In genomic region chr19:6227156-6227940, GRCh38 we compare ENCODE assay signal across 15 cellular contexts. TPM values are rescaled to one million over a fixed set of nuclear protein-coding genes. Genes with fewer than 3 reads are reported as not detected.
DNase-seq lines count a peak whose midpoint lies in the region; ATAC-seq, FAIRE-seq and TF ChIP-seq lines count a peak whose summit lies in the region.
"Had no signal": no experiment of that assay in that cellular context is flagged by ENCODE, and none has a peak within 500 bp of the region (broad histone marks: within the 10 kb centered on the region; RNA-seq: fewer than 3 reads in every experiment).

No MANE protein-coding gene starts in this region.

- no peak for TF ChIP-seq POLR2A in H1 (IDR thresholded peaks at IDR 0.05; ENCODE audit: control extremely low read depth in 1 of 2, low read depth in 2 of 2, low read length in 2 of 2)

- H3K56ac ChIP-seq in H1 (replicated peaks; ENCODE audit: insufficient read length, low read depth, low read length), result no peak overlapping the region

- H2AFZ ChIP-seq in GM23338, result no peak overlapping the region
- H2AFZ ChIP-seq in H1 (ENCODE audit: low read length), result no peak overlapping the region

- no peak for TF ChIP-seq RAD21 in H1 (IDR thresholded peaks at IDR 0.05 in 1 of 2, conservative IDR thresholded peaks at IDR 0.05 in 1 of 2; ENCODE audit: low read depth in 2 of 2, low read length in 2 of 2)

- peak overlapping the region; percentile 77; the same call in 1 of the 2 replicates for H3K27ac Mint-ChIP-seq in GM23338
- H3K27ac Mint-ChIP-seq in neural crest cell (ENCODE audit: unreplicated experiment), result peak overlapping the region; percentile 35
- H3K27ac Mint-ChIP-seq: B cell had no signal

- peak overlapping the region; percentile 24; the same call in 1 of the 2 replicates for H2BK5ac ChIP-seq in H1 (ENCODE audit: low read depth, low read length)

- H3K36me3 ChIP-seq in BE2C (peaks cover 43% of the 10 kb centered on the region), GM23338 (ENCODE audit: insufficient read depth) (no peaks in the 10 kb centered on the region; the same call in 1 of the 2 replicates), H1 (ENCODE audit: control insufficient read depth in 2 of 4, insufficient read depth in 4 of 4, low read length in 3 of 4) (peaks cover 7 to 19% (median 13%) of the 10 kb centered on the region in 4 experiments; a peak in 6 of 8 replicates)

- H4K20me1 ChIP-seq in GM23338 (replicated peaks; ENCODE audit: insufficient read depth), result peaks cover 16% of the 10 kb centered on the region
- H4K20me1 ChIP-seq in H1 (replicated peaks in 1 of 2; ENCODE audit: control insufficient read depth in 1 of 2, insufficient read depth in 2 of 2, low read length in 2 of 2), result peaks cover 15 to 31% of the 10 kb centered on the region in 2 experiments

- H3K79me2 ChIP-seq in GM23338 (replicated peaks; ENCODE audit: insufficient read depth) (peaks cover 41% of the 10 kb centered on the region), H1 (ENCODE audit: control insufficient read depth in 1 of 2, insufficient read depth in 2 of 2, low read length in 2 of 2) (peaks cover 0 to 30% of the 10 kb centered on the region in 2 experiments; a peak in 2 of 4 replicates)

- H2BK120ac ChIP-seq in H1 (replicated peaks; ENCODE audit: low read depth, low read length), result no peak overlapping the region

- WGBS in H1 (ENCODE audit: extremely low coverage in 1 of 2, insufficient coverage in 1 of 2, insufficient read length in 1 of 2, insufficient replicate concordance in 2 of 2, low coverage in 1 of 2, low lambda C conversion rate in 2 of 2, missing lambda C conversion rate in 1 of 2), 2 experiments, result 90% methylated on average over 27 of the region's 33 CpGs; no CpG with 5 or more reads in 1 of the 2 experiments

- H3F3A ChIP-seq in GM23338 (replicated peaks; ENCODE audit: low read depth), result no peaks in the 10 kb centered on the region

- H3K27me3 ChIP-seq in BE2C, result no peaks in the 10 kb centered on the region
- no peaks in the 10 kb centered on the region for H3K27me3 ChIP-seq in GM23338 (ENCODE audit: insufficient read depth)
- no peaks in the 10 kb centered on the region for H3K27me3 ChIP-seq in H1 (replicated peaks in 1 of 4; ENCODE audit: control insufficient read depth in 3 of 4, extremely low read depth in 1 of 4, insufficient read depth in 3 of 4, low read length in 3 of 4)
- H3K27me3 ChIP-seq: SJSA1 had no signal

- H3K23ac ChIP-seq in H1 (ENCODE audit: insufficient read length), result no peak overlapping the region

- ATAC-seq in GM23338 (no peak), GM18858 (IDR thresholded peaks at IDR 0.05; ENCODE audit: unreplicated experiment) (no peak)
- ATAC-seq: HCT116 had no signal

- H3K27ac ChIP-seq in GM23338 (ENCODE audit: low read depth) (no peak overlapping the region), H1 (ENCODE audit: low read depth, low read length) (no peak overlapping the region)
- H3K27ac ChIP-seq: SJSA1 had no signal

- H3K4me1 ChIP-seq in BE2C, result no peaks in the 10 kb centered on the region
- H3K4me1 ChIP-seq in GM23338 (ENCODE audit: insufficient read depth), result no peaks in the 10 kb centered on the region
- H3K4me1 ChIP-seq in H1 (replicated peaks in 1 of 4; ENCODE audit: control insufficient read depth in 3 of 4, insufficient read depth in 4 of 4, low read length in 3 of 4), result peaks cover 0 to 3% (median 0%) of the 10 kb centered on the region in 4 experiments; a peak in 1 of 7 replicates

- no peak overlapping the region for H4K91ac ChIP-seq in H1 (replicated peaks; ENCODE audit: insufficient read length, low read length)

- CTCF ChIA-PET in H1 (lab: Charles Lee; ENCODE audit: partially characterized antibody), result interaction anchor here (1.2 to 2.2 kb wide), 3 partner anchors 9 to 34 kb away, joined by 4 to 13 read pairs (median 13); no protein-coding TSS in a partner anchor

- H2BK20ac ChIP-seq in H1 (ENCODE audit: low read length), result no peak overlapping the region

- no peak overlapping the region for H4K8ac ChIP-seq in H1 (ENCODE audit: extremely low read depth, insufficient read depth, low read length)

- TF ChIP-seq EP300 in H1 (IDR thresholded peaks at IDR 0.05; ENCODE audit: borderline replicate concordance in 1 of 2, low read depth in 2 of 2, low read length in 2 of 2), result no peak

- H2AK5ac ChIP-seq in H1 (ENCODE audit: low read depth, low read length), result no peak overlapping the region

- TF ChIP-seq CTCF in BE2C (IDR thresholded peaks at IDR 0.05; ENCODE audit: low read depth, low read length) (no peak), GM23338 (conservative IDR thresholded peaks at IDR 0.05; ENCODE audit: low read depth in 2 of 2) (no peak), H1 (IDR thresholded peaks at IDR 0.05; ENCODE audit: control extremely low read depth in 1 of 3, insufficient read depth in 1 of 3, low read depth in 1 of 3, low read length in 3 of 3) (no peak), neural crest cell (conservative IDR thresholded peaks at IDR 0.05) (no peak)

- H3K4ac ChIP-seq in H1 (replicated peaks; ENCODE audit: insufficient read length, low read depth, low read length), result no peak overlapping the region

- POLR2A ChIA-PET in H1 (lab: Charles Lee; ENCODE audit: partially characterized antibody), result no interaction called here

- H3K9me3 ChIP-seq in BE2C (no peaks in the 10 kb centered on the region), H1 (ENCODE audit: insufficient read depth in 2 of 2, low read depth in 1 of 2, low read length in 1 of 2) (no peaks in the 10 kb centered on the region)
- H3K9me3 ChIP-seq: SJSA1 had no signal

- H4K5ac ChIP-seq in H1 (ENCODE audit: insufficient read length, low read depth, low read length), result no peak overlapping the region

- peak; percentile 5 for DNase-seq in BE2C
- no peak for DNase-seq in GM23338 (ENCODE audit: low spot score)
- DNase-seq in H1 (ENCODE audit: low read depth in 1 of 2, low spot score in 2 of 2), result no peak
- DNase-seq in neural crest cell (ENCODE audit: low read depth, low spot score), result no peak
- no peak for DNase-seq in NCI-H774 (lab: John Stamatoyannopoulos, UW)
- no peak for DNase-seq in putamen (ENCODE audit: low spot score)
- DNase-seq: NCI-H1417, NCI-H1930, NCI-H2171, NCI-H510A had no signal

- peaks cover 4% of the 10 kb centered on the region; the same call in 1 of the 2 replicates for H3K23me2 ChIP-seq in H1 (ENCODE audit: low read depth, low read length)

- H3K79me1 ChIP-seq in H1 (ENCODE audit: low read depth, low read length), result peaks cover 19% of the 10 kb centered on the region

- H3K36me3 Mint-ChIP-seq in GM23338 (ENCODE audit: low read depth), result peaks cover 21% of the 10 kb centered on the region
- peaks cover 4% of the 10 kb centered on the region for H3K36me3 Mint-ChIP-seq in neural crest cell (ENCODE audit: low read depth)

- H3K14ac ChIP-seq in H1 (ENCODE audit: insufficient read length), result no peak overlapping the region

- no peaks in the 10 kb centered on the region for H3K9me2 ChIP-seq in GM23338 (ENCODE audit: insufficient read depth)

- no peak for FAIRE-seq in H1 (lab: Jason Lieb, UNC)
- FAIRE-seq: RCC 7860 had no signal

- H3K18ac ChIP-seq in H1 (ENCODE audit: extremely low read depth, low read length), result no peak overlapping the region

- H3K4me2 ChIP-seq in GM23338, result no peak overlapping the region
- H3K4me2 ChIP-seq in H1 (ENCODE audit: insufficient read depth in 1 of 2, low read depth in 2 of 2, low read length in 2 of 2), result no peak overlapping the region

- no peak overlapping the region for H2BK12ac ChIP-seq in H1 (ENCODE audit: low read depth, low read length)

- H2BK15ac ChIP-seq in H1 (ENCODE audit: low read length), result no peak overlapping the region

- H3K4me1 Mint-ChIP-seq in GM23338 (peaks cover 9% of the 10 kb centered on the region), neural crest cell (peaks cover 30% of the 10 kb centered on the region)

- no peaks in the 10 kb centered on the region; the same call in 1 of the 3 replicates for H3K9me3 Mint-ChIP-seq in GM23338
- no peaks in the 10 kb centered on the region for H3K9me3 Mint-ChIP-seq in neural crest cell

- H3K4me3 ChIP-seq in BE2C (ENCODE audit: low read depth, low read length) (no peak overlapping the region), GM23338 (no peak overlapping the region), H1 (ENCODE audit: extremely low read depth in 1 of 4, insufficient read depth in 2 of 4, low read depth in 3 of 4, low read length in 4 of 4) (no peak overlapping the region)
- H3K4me3 ChIP-seq: SJSA1 had no signal

- H3K27me3 Mint-ChIP-seq in GM23338 (ENCODE audit: insufficient read depth, low read depth, poor library complexity) (peaks cover 12% of the 10 kb centered on the region), neural crest cell (ENCODE audit: low read depth) (no peaks in the 10 kb centered on the region)
- H3K27me3 Mint-ChIP-seq: B cell had no signal

- H3K9ac ChIP-seq in H1 (replicated peaks in 1 of 4; ENCODE audit: extremely low read depth in 1 of 4, low read depth in 3 of 4, low read length in 3 of 4), result no peak overlapping the region

- H3K4me3 Mint-ChIP-seq in GM23338 (no peak overlapping the region), neural crest cell (no peak overlapping the region)
- H3K4me3 Mint-ChIP-seq: B cell had no signal

TF ChIP-seq in GM23338, 12 proteins besides CTCF, POLR2A, EP300 and RAD21 (continues in another document):
- no peak for TF ChIP-seq POLR2AphosphoS5 (IDR thresholded peaks at IDR 0.05; ENCODE audit: low read depth)

TF ChIP-seq in H1, 55 proteins besides CTCF, POLR2A, EP300 and RAD21 (continues in another document):
- TF ChIP-seq POU5F1 (IDR thresholded peaks at IDR 0.05; ENCODE audit: low read depth, low read length) (no peak), NRF1 (IDR thresholded peaks at IDR 0.05; ENCODE audit: low read depth, low read length) (no peak), TAF7 (optimal IDR thresholded peaks at IDR 0.05; ENCODE audit: borderline replicate concordance, low read depth, low read length) (no peak), SIN3A (conservative IDR thresholded peaks at IDR 0.05 in 1 of 2, IDR thresholded peaks at IDR 0.05 in 1 of 2; ENCODE audit: low read depth in 1 of 2, low read length in 2 of 2) (no peak)

RNA-seq across cellular contexts. Expression of gene MLLT1, which starts 52.4 kb away (rescaled TPM):
- polyA plus RNA-seq in BE2C (2012; ENCODE audit: insufficient read depth, insufficient read length, low read depth), result 146 TPM
- total RNA-seq in GM23338 (2014; rRNA removed; shearing (Covaris generic)), result 15.4 and 23.4 TPM in 2 replicates
- 17.8 and 19.9 TPM in 2 replicates for polyA plus RNA-seq in GM23338 (2016; fragmentation: Nextera tagmentation; extraction: Ambion mirVana)
- 42.4 and 45.1 TPM in 2 replicates for total RNA-seq in H1 (2021; fragmentation: NEBNext Ultra II Directional; extraction: Animal tissue kit (Norgen Biotek cat#: 25700))
- polyA plus RNA-seq in H1 (2011; rRNA removed), result 18.8 and 27.7 TPM in 2 replicates
- polyA plus RNA-seq in H1 (2011; cell fraction: cytosol; rRNA removed), result 19.7 TPM
- polyA plus RNA-seq in H1 (2011; cell fraction: nucleus; rRNA removed), result 74.8 TPM
- polyA plus RNA-seq in H1 (2012, experiment 1 of 2), result 24.7 to 35.8 TPM (median 32.5 TPM) in 4 replicates
- 17.2 TPM for polyA plus RNA-seq in H1 (2012, experiment 2 of 2)
- polyA plus RNA-seq in H1 (2013, experiment 1 of 2), result 22.0 TPM
- polyA plus RNA-seq in H1 (2013, experiment 2 of 2), result 21.5 TPM
- 7.1 and 12.4 TPM in 2 replicates for polyA minus RNA-seq in H1 (2011; rRNA and poly(A)+ RNA removed)
- polyA minus RNA-seq in H1 (2011; cell fraction: cytosol; rRNA and poly(A)+ RNA removed), result 42.9 TPM
- 13.2 TPM for polyA minus RNA-seq in H1 (2011; cell fraction: nucleus; rRNA and poly(A)+ RNA removed)
- 86.4 and 96.5 TPM in 2 replicates for total RNA-seq in neural crest cell
